In the genomic region with DNA sequence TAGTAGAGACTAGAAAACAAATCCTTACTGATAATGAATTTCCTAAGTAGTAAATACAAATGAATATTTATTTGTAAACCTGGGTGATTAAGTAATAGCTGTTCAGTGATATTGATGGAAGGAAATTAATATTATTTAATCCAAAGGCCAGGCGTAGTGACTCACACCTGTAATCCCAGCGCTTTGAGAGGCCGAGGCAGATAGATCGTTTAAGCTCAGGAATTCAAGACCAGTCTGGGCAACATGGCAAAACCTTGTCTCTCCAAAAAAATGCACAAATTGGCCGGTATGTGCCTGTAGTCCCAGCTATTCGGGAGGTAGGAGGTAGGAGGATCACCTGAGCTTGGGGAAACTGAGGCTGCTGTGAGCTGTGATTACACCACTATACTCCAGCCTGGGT, we compare ENCODE assay signal across 21 cellular contexts.
DNase-seq lines count a peak whose midpoint lies in the region; ATAC-seq, FAIRE-seq and TF ChIP-seq lines count a peak whose summit lies in the region.
"Had no signal": no experiment of that assay in that cellular context is flagged by ENCODE, and none has a peak within 500 bp of the region (broad histone marks: within the 10 kb centered on the region; RNA-seq: fewer than 3 reads in every experiment).

No MANE protein-coding gene starts in this region.

- no peak for TF ChIP-seq EP300 in H1 (IDR thresholded peaks at IDR 0.05; ENCODE audit: borderline replicate concordance in 1 of 2, low read depth in 2 of 2, low read length in 2 of 2)
- TF ChIP-seq EP300 in stomach (IDR thresholded peaks at IDR 0.05), result no peak

- no peak for DNase-seq in MCF 10A (ENCODE audit: unreplicated experiment)
- no peak for DNase-seq in mammary epithelial cell
- no peak for DNase-seq in GM23338 (ENCODE audit: low spot score)
- no peak for DNase-seq in H1 (ENCODE audit: low read depth in 1 of 2, low spot score in 2 of 2)
- DNase-seq in stomach, result no peak
- no peak for DNase-seq in stimulated activated effector memory CD8-positive, alpha-beta T cell treated with anti-CD3 and anti-CD28 coated beads, Interleukin-12 subunit alpha, Interleukin-12 subunit beta, amount 100 ng/mL, for 72 hours (ENCODE audit: low spot score in 2 of 2)
- no peak for DNase-seq in KBM-7
- no peak for DNase-seq in cortex of kidney (lab: John Stamatoyannopoulos, UW)
- DNase-seq: AML-193; Caco-2; CD4-positive, alpha-beta T cell; DMS153; GOT3; NCI-H1436; NCI-H1930; NCI-H226; NCI-H524; RPMI8226 had no signal

- H4K20me1 ChIP-seq in mammary epithelial cell (ENCODE audit: insufficient read depth, low read length), result no peaks in the 10 kb centered on the region
- H4K20me1 ChIP-seq in GM23338 (replicated peaks; ENCODE audit: insufficient read depth), result peaks cover 5% of the 10 kb centered on the region
- peaks cover 0 to 3% of the 10 kb centered on the region in 2 experiments for H4K20me1 ChIP-seq in H1 (replicated peaks in 1 of 2; ENCODE audit: control insufficient read depth in 1 of 2, insufficient read depth in 2 of 2, low read length in 2 of 2)

- H3K36me3 ChIP-seq in mammary epithelial cell (ENCODE audit: insufficient read depth, low read length) (no peaks in the 10 kb centered on the region), GM23338 (ENCODE audit: insufficient read depth) (no peaks in the 10 kb centered on the region), H1 (ENCODE audit: control insufficient read depth in 2 of 4, insufficient read depth in 4 of 4, low read length in 3 of 4) (no peaks in the 10 kb centered on the region), stomach (no peaks in the 10 kb centered on the region)

- H3K4me3 ChIP-seq in mammary epithelial cell (replicated peaks in 1 of 3; ENCODE audit: insufficient read depth in 1 of 3, low read depth in 2 of 3, low read length in 3 of 3) (no peak overlapping the region), GM23338 (no peak overlapping the region), H1 (ENCODE audit: extremely low read depth in 1 of 4, insufficient read depth in 2 of 4, low read depth in 3 of 4, low read length in 4 of 4) (no peak overlapping the region), stomach (no peak overlapping the region)
- H3K4me3 ChIP-seq: SJSA1 had no signal

- no peaks in the 10 kb centered on the region for H3K27me3 ChIP-seq in mammary epithelial cell (ENCODE audit: insufficient read depth, low read length)
- no peaks in the 10 kb centered on the region for H3K27me3 ChIP-seq in GM23338 (ENCODE audit: insufficient read depth)
- no peaks in the 10 kb centered on the region for H3K27me3 ChIP-seq in H1 (replicated peaks in 1 of 4; ENCODE audit: control insufficient read depth in 3 of 4, extremely low read depth in 1 of 4, insufficient read depth in 3 of 4, low read length in 3 of 4)
- H3K27me3 ChIP-seq in stomach, result no peaks in the 10 kb centered on the region
- H3K27me3 ChIP-seq: SJSA1 had no signal

- H2BK5ac ChIP-seq in H1 (ENCODE audit: low read depth, low read length), result 0 out of 2 replicates have a peak overlapping the region, but pooled peaks have one; percentile 11

- H3K18ac ChIP-seq in H1 (ENCODE audit: extremely low read depth, low read length), result no peak overlapping the region

- H4K91ac ChIP-seq in H1 (replicated peaks; ENCODE audit: insufficient read length, low read length), result no peak overlapping the region

- no peak overlapping the region for H4K8ac ChIP-seq in H1 (ENCODE audit: extremely low read depth, insufficient read depth, low read length)

- H2BK12ac ChIP-seq in H1 (ENCODE audit: low read depth, low read length), result no peak overlapping the region

- 76% methylated on average over 6 of the region's 6 CpGs for WGBS in mammary epithelial cell (ENCODE audit: low coverage, missing lambda C conversion rate)
- 88% methylated on average over 6 of the region's 6 CpGs; no CpG with 5 or more reads in 1 of the 2 experiments for WGBS in H1 (ENCODE audit: extremely low coverage in 1 of 2, insufficient coverage in 1 of 2, insufficient read length in 1 of 2, insufficient replicate concordance in 2 of 2, low coverage in 1 of 2, low lambda C conversion rate in 2 of 2, missing lambda C conversion rate in 1 of 2), 2 experiments
- WGBS in stomach, 5 donors, result 39 to 77% (median 52%) methylated on average over 6 of the region's 6 CpGs

- TF ChIP-seq POLR2A in H1 (IDR thresholded peaks at IDR 0.05; ENCODE audit: control extremely low read depth in 1 of 2, low read depth in 2 of 2, low read length in 2 of 2) (no peak), stomach (IDR thresholded peaks at IDR 0.05) (no peak)

- peaks cover 42% of the 10 kb centered on the region for H3K4me1 Mint-ChIP-seq in MCF 10A (ENCODE audit: insufficient read depth, unreplicated experiment)
- H3K4me1 Mint-ChIP-seq in GM23338, result peaks cover 67% of the 10 kb centered on the region
- peaks cover 8% of the 10 kb centered on the region for H3K4me1 Mint-ChIP-seq in stimulated activated effector memory CD8-positive, alpha-beta T cell treated with anti-CD3 and anti-CD28 coated beads, Interleukin-12 subunit alpha, Interleukin-12 subunit beta, amount 100 ng/mL, for 72 hours

- H3K4me1 ChIP-seq in mammary epithelial cell (ENCODE audit: insufficient read depth, low read length), result peaks cover 45% of the 10 kb centered on the region
- peaks cover 26% of the 10 kb centered on the region for H3K4me1 ChIP-seq in GM23338 (ENCODE audit: insufficient read depth)
- peaks cover 2 to 14% (median 5%) of the 10 kb centered on the region in 4 experiments for H3K4me1 ChIP-seq in H1 (replicated peaks in 1 of 4; ENCODE audit: control insufficient read depth in 3 of 4, insufficient read depth in 4 of 4, low read length in 3 of 4)
- H3K4me1 ChIP-seq in stomach, result peaks cover 20 to 79% (median 53%) of the 10 kb centered on the region in 4 donors

- H3K9ac ChIP-seq in mammary epithelial cell (ENCODE audit: insufficient read depth, low read length) (no peak overlapping the region), H1 (replicated peaks in 1 of 4; ENCODE audit: extremely low read depth in 1 of 4, low read depth in 3 of 4, low read length in 3 of 4) (no peak overlapping the region)

- H3K4ac ChIP-seq in H1 (replicated peaks; ENCODE audit: insufficient read length, low read depth, low read length), result no peak overlapping the region

- H3K4me2 ChIP-seq in mammary epithelial cell (ENCODE audit: insufficient read depth, low read depth, low read length), result no peak overlapping the region
- H3K4me2 ChIP-seq in GM23338, result 0 out of 2 replicates have a peak overlapping the region, but pooled peaks have one; percentile 58
- H3K4me2 ChIP-seq in H1 (ENCODE audit: insufficient read depth in 1 of 2, low read depth in 2 of 2, low read length in 2 of 2), result no peak overlapping the region

- TF ChIP-seq CTCF in MCF 10A (IDR thresholded peaks at IDR 0.05; ENCODE audit: unreplicated experiment) (no peak), mammary epithelial cell (conservative IDR thresholded peaks at IDR 0.05 in 1 of 2, IDR thresholded peaks at IDR 0.05 in 1 of 2; ENCODE audit: extremely low read depth in 1 of 2, insufficient read depth in 1 of 2, low read depth in 1 of 2, low read length in 2 of 2) (no peak), GM23338 (conservative IDR thresholded peaks at IDR 0.05; ENCODE audit: low read depth in 2 of 2) (no peak), H1 (IDR thresholded peaks at IDR 0.05; ENCODE audit: control extremely low read depth in 1 of 3, insufficient read depth in 1 of 3, low read depth in 1 of 3, low read length in 3 of 3) (no peak), stomach (IDR thresholded peaks at IDR 0.05) (no peak)

- H3K23me2 ChIP-seq in H1 (ENCODE audit: low read depth, low read length), result no peaks in the 10 kb centered on the region

- H3K23ac ChIP-seq in H1 (ENCODE audit: insufficient read length), result no peak overlapping the region

- intact Hi-C loops in MCF 10A (cut with micrococcal nuclease) (no loop called here), mammary epithelial cell (cut with micrococcal nuclease) (no loop called here), stomach (cut with DNase I; ENCODE audit: low total_unique reads) (no loop called here)

- peaks cover 93% of the 10 kb centered on the region for H3K79me2 ChIP-seq in mammary epithelial cell (ENCODE audit: insufficient read depth, low read length)
- H3K79me2 ChIP-seq in GM23338 (replicated peaks; ENCODE audit: insufficient read depth), result peaks cover 58% of the 10 kb centered on the region
- H3K79me2 ChIP-seq in H1 (ENCODE audit: control insufficient read depth in 1 of 2, insufficient read depth in 2 of 2, low read length in 2 of 2), result peaks cover 0 to 36% of the 10 kb centered on the region in 2 experiments; a peak in 2 of 4 replicates

- H2AFZ ChIP-seq in mammary epithelial cell (ENCODE audit: low read depth, low read length) (no peak overlapping the region), GM23338 (no peak overlapping the region), H1 (ENCODE audit: low read length) (no peak overlapping the region)

- peaks cover 18% of the 10 kb centered on the region for H3K36me3 Mint-ChIP-seq in MCF 10A (ENCODE audit: insufficient read depth, unreplicated experiment)
- no peaks in the 10 kb centered on the region for H3K36me3 Mint-ChIP-seq in GM23338 (ENCODE audit: low read depth)
- H3K36me3 Mint-ChIP-seq in stimulated activated effector memory CD8-positive, alpha-beta T cell treated with anti-CD3 and anti-CD28 coated beads, Interleukin-12 subunit alpha, Interleukin-12 subunit beta, amount 100 ng/mL, for 72 hours, result no peaks in the 10 kb centered on the region

- H3K56ac ChIP-seq in H1 (replicated peaks; ENCODE audit: insufficient read length, low read depth, low read length), result no peak overlapping the region

- in situ Hi-C loops in mammary epithelial cell (cut with MboI; ENCODE audit: low sequenced_read_pairs in 2 of 2) (no loop called here), KBM-7 (cut with MboI; ENCODE audit: low pct_unique_long_range_greater_than_20kb, low sequenced_read_pairs) (no loop called here)

- H3K27ac Mint-ChIP-seq in MCF 10A (ENCODE audit: low read depth, unreplicated experiment) (peak overlapping the region; percentile 36), GM23338 (no peak overlapping the region)
- no peak overlapping the region for H3K27ac Mint-ChIP-seq in stimulated activated effector memory CD8-positive, alpha-beta T cell treated with anti-CD3 and anti-CD28 coated beads, Interleukin-12 subunit alpha, Interleukin-12 subunit beta, amount 100 ng/mL, for 72 hours
- H3K27ac Mint-ChIP-seq: CD4-positive, alpha-beta T cell had no signal

- H3K27ac ChIP-seq in mammary epithelial cell (ENCODE audit: insufficient read depth, low read depth, low read length), result no peak overlapping the region
- peak overlapping the region; percentile 60; the same call in 1 of the 2 replicates for H3K27ac ChIP-seq in GM23338 (ENCODE audit: low read depth)
- no peak overlapping the region for H3K27ac ChIP-seq in H1 (ENCODE audit: low read depth, low read length)
- peak overlapping the region; percentile 70 to 93 (median 84) for H3K27ac ChIP-seq in stomach
- H3K27ac ChIP-seq: 22Rv1, SJSA1 had no signal

- CTCF ChIA-PET in MCF 10A (lab: Yijun Ruan, JAX), result interaction anchor here (0.7 to 1.1 kb wide), 3 partner anchors 42 to 138 kb away, joined by 3 to 6 read pairs (median 4); no protein-coding TSS in a partner anchor
- CTCF ChIA-PET in mammary epithelial cell (lab: Charles Lee; ENCODE audit: low non-redundant PET), result no interaction called here
- CTCF ChIA-PET in H1 (lab: Charles Lee; ENCODE audit: partially characterized antibody), result interaction anchor here (0.6 to 1.8 kb wide), 4 partner anchors 8 to 175 kb away, joined by 3 read pairs; no protein-coding TSS in a partner anchor

- BruUV-seq in MCF 10A (replicated peaks; lab: Mats Ljungman, UMichigan), result no TSS peak
- no TSS peak for BruUV-seq in mammary epithelial cell (replicated peaks; lab: Mats Ljungman, UMichigan)

- H3K9me3 Mint-ChIP-seq in MCF 10A (ENCODE audit: unreplicated experiment), result no peaks in the 10 kb centered on the region
- no peaks in the 10 kb centered on the region for H3K9me3 Mint-ChIP-seq in GM23338
- no peaks in the 10 kb centered on the region for H3K9me3 Mint-ChIP-seq in stimulated activated effector memory CD8-positive, alpha-beta T cell treated with anti-CD3 and anti-CD28 coated beads, Interleukin-12 subunit alpha, Interleukin-12 subunit beta, amount 100 ng/mL, for 72 hours
- H3K9me3 Mint-ChIP-seq: CD4-positive, alpha-beta T cell had no signal

- no peaks in the 10 kb centered on the region for H3K9me2 ChIP-seq in GM23338 (ENCODE audit: insufficient read depth)

- peaks cover 8% of the 10 kb centered on the region; the same call in 1 of the 2 replicates for H3K79me1 ChIP-seq in H1 (ENCODE audit: low read depth, low read length)

- ATAC-seq in GM23338, result no peak
- ATAC-seq in stimulated activated effector memory CD8-positive, alpha-beta T cell treated with anti-CD3 and anti-CD28 coated beads, Interleukin-12 subunit alpha, Interleukin-12 subunit beta, amount 100 ng/mL, for 72 hours, result no peak

- H2BK20ac ChIP-seq in H1 (ENCODE audit: low read length), result no peak overlapping the region

- H3K9me3 ChIP-seq in mammary epithelial cell (replicated peaks; ENCODE audit: insufficient read depth, low read length) (no peaks in the 10 kb centered on the region), H1 (ENCODE audit: insufficient read depth in 2 of 2, low read depth in 1 of 2, low read length in 1 of 2) (no peaks in the 10 kb centered on the region), stomach (no peaks in the 10 kb centered on the region)
- H3K9me3 ChIP-seq: Caco-2, SJSA1 had no signal

- no peaks in the 10 kb centered on the region for H3F3A ChIP-seq in GM23338 (replicated peaks; ENCODE audit: low read depth)

- POLR2A ChIA-PET in MCF 10A (lab: Yijun Ruan, JAX), result interaction anchor here (0.7 to 8.7 kb wide), 4 partner anchors 12 to 44 kb away, joined by 3 to 71 read pairs (median 3); no protein-coding TSS in a partner anchor
- POLR2A ChIA-PET in H1 (lab: Charles Lee; ENCODE audit: partially characterized antibody), result interaction anchor here (0.7 to 1.3 kb wide), 2 partner anchors 8 to 11 kb away, joined by 3 read pairs; no protein-coding TSS in a partner anchor

- no peak overlapping the region for H4K5ac ChIP-seq in H1 (ENCODE audit: insufficient read length, low read depth, low read length)

- H3K14ac ChIP-seq in H1 (ENCODE audit: insufficient read length), result no peak overlapping the region

- TF ChIP-seq RAD21 in H1 (IDR thresholded peaks at IDR 0.05 in 1 of 2, conservative IDR thresholded peaks at IDR 0.05 in 1 of 2; ENCODE audit: low read depth in 2 of 2, low read length in 2 of 2), result no peak

- no peak overlapping the region for H2BK120ac ChIP-seq in H1 (replicated peaks; ENCODE audit: low read depth, low read length)

- dilution Hi-C loops in mammary epithelial cell (cut with HindIII; ENCODE audit: low sequenced_read_pairs), result no loop called here

- H3K4me3 Mint-ChIP-seq in MCF 10A (ENCODE audit: unreplicated experiment) (no peak overlapping the region), GM23338 (no peak overlapping the region)
- H3K4me3 Mint-ChIP-seq in stimulated activated effector memory CD8-positive, alpha-beta T cell treated with anti-CD3 and anti-CD28 coated beads, Interleukin-12 subunit alpha, Interleukin-12 subunit beta, amount 100 ng/mL, for 72 hours, result no peak overlapping the region

- H2AK5ac ChIP-seq in H1 (ENCODE audit: low read depth, low read length), result no peak overlapping the region

- H3K27me3 Mint-ChIP-seq in MCF 10A (ENCODE audit: insufficient read depth, unreplicated experiment) (no peaks in the 10 kb centered on the region), GM23338 (ENCODE audit: insufficient read depth, low read depth, poor library complexity) (no peaks in the 10 kb centered on the region)
- H3K27me3 Mint-ChIP-seq: CD4-positive, alpha-beta T cell had no signal

- no peak for FAIRE-seq in H1 (lab: Jason Lieb, UNC)
- FAIRE-seq: GM12892 had no signal

- H2BK15ac ChIP-seq in H1 (ENCODE audit: low read length), result no peak overlapping the region

Comparison
In these comparisons a context has a peak if more than half of its experiments do, and no peak if none do; other contexts are left out.
1. H3K27ac ChIP-seq: peak in GM23338 (single experiment) and stomach (5 of 5); none in mammary epithelial cell (single experiment) and H1 (single experiment).